20 cellular contexts compared by ENCODE assay signal in the genomic region with DNA sequence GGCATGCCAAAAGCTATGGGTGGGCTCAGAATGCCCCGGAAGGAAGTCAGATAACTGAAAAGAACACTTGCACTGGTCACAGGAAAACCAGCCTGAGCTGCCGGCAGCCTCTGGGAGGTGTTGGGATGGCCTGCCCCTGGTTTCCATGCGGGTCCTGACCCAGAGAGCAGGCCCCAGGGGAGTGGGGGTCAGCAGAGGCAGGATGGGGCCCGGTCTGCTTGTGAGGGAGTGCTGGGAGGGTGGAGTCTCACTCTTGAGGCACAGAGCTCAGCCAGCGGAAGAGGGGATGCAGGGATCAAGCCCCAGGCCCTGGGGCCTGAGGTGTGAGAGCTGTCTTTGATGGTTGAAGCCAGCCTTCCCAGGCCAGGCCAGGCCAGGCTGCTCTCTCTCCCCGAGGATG. TPM values are rescaled to one million over a fixed set of nuclear protein-coding genes. Genes with fewer than 3 reads are reported as not detected.
DNase-seq lines count a peak whose midpoint lies in the region; ATAC-seq, FAIRE-seq and TF ChIP-seq lines count a peak whose summit lies in the region.
"Had no signal": no experiment of that assay in that cellular context is flagged by ENCODE, and none has a peak within 500 bp of the region (broad histone marks: within the 10 kb centered on the region; RNA-seq: fewer than 3 reads in every experiment).

No MANE protein-coding gene starts in this region.

- H3K9ac ChIP-seq in IMR-90 (ENCODE audit: low read depth, low read length): no peak overlapping the region
- no peak overlapping the region for H3K9ac ChIP-seq in liver (ENCODE audit: low read depth in 1 of 2, low read length in 2 of 2)

- 0 out of 2 replicates have a peak, but pooled peaks cover 2% of the 10 kb centered on the region for H3K9me1 ChIP-seq in IMR-90 (ENCODE audit: insufficient read depth, low read length)

- no peak overlapping the region for H3K56ac ChIP-seq in IMR-90 (ENCODE audit: extremely low read depth, insufficient read depth, low read length)

- H2BK15ac ChIP-seq in IMR-90 (ENCODE audit: low read depth, low read length): no peak overlapping the region

- 68% methylated on average over 2 of the region's 6 CpGs; no CpG with 5 or more reads in 1 of the 2 experiments for WGBS in IMR-90 (ENCODE audit: extremely low coverage in 2 of 2, insufficient read length in 1 of 2), 2 experiments
- 81% methylated on average over 6 of the region's 6 CpGs for WGBS in liver
- 83 to 88% (median 83%) methylated on average over 6 of the region's 6 CpGs for WGBS in small intestine, 3 donors

- POLR2A ChIA-PET in IMR-90 (lab: Charles Lee; ENCODE audit: unreplicated experiment): no interaction called here

- no peak overlapping the region for H2BK20ac ChIP-seq in IMR-90 (ENCODE audit: low read depth, low read length)

- H3K79me1 ChIP-seq in IMR-90 (ENCODE audit: low read depth in 1 of 2, low read length in 2 of 2): peaks cover 9 to 24% of the 10 kb centered on the region in 2 experiments

- no peak overlapping the region for H3K14ac ChIP-seq in IMR-90 (replicated peaks; ENCODE audit: low read depth, low read length)

- in situ Hi-C loops in IMR-90 (cut with MboI; ENCODE audit: low sequenced_read_pairs): no loop called here

- FAIRE-seq in small intestine (lab: Jason Lieb, UNC): no peak
- FAIRE-seq: A549 had no signal

- H3K23ac ChIP-seq in IMR-90 (ENCODE audit: low read depth, low read length): no peak overlapping the region

- H3K9me3 ChIP-seq in IMR-90 (ENCODE audit: control insufficient read depth, insufficient read depth, low read length) (no peaks in the 10 kb centered on the region), liver (ENCODE audit: control insufficient read depth in 4 of 4, low read length in 3 of 4) (no peaks in the 10 kb centered on the region), small intestine (ENCODE audit: control insufficient read depth, low read depth) (no peaks in the 10 kb centered on the region)
- H3K9me3 ChIP-seq: A549, Caco-2 had no signal

- BruUV-seq in IMR-90 (replicated peaks; lab: Mats Ljungman, UMichigan): no TSS peak

- H2AFZ ChIP-seq in IMR-90 (replicated peaks; ENCODE audit: low read length, poor library complexity): peak overlapping the region; percentile 11
- H2AFZ ChIP-seq: GM23338 had no signal

- no peaks in the 10 kb centered on the region for H4K20me1 ChIP-seq in IMR-90 (ENCODE audit: insufficient read depth, low read length)

- CTCF ChIA-PET in IMR-90 (lab: Yijun Ruan, JAX): no interaction called here

- H3K4me3 ChIP-seq in IMR-90 (ENCODE audit: insufficient read depth, low read depth, low read length) (no peak overlapping the region), liver (ENCODE audit: low read depth in 1 of 3, low read length in 3 of 3) (no peak overlapping the region), small intestine (ENCODE audit: low read depth in 1 of 2, low read length in 2 of 2) (no peak overlapping the region)
- H3K4me3 ChIP-seq: A549, GM23338 had no signal

- H4K5ac ChIP-seq in IMR-90 (ENCODE audit: low read depth, low read length): no peak overlapping the region

- no peak for TF ChIP-seq POLR2A in IMR-90 (IDR thresholded peaks at IDR 0.05; ENCODE audit: low read depth, low read length)

- H4K91ac ChIP-seq in IMR-90 (ENCODE audit: insufficient read depth, low read depth, low read length): no peak overlapping the region

- no peaks in the 10 kb centered on the region for H3K27me3 ChIP-seq in IMR-90 (ENCODE audit: control insufficient read depth, insufficient read depth, low read length)
- H3K27me3 ChIP-seq in liver (ENCODE audit: control insufficient read depth in 4 of 4, insufficient read depth in 4 of 4, low read length in 3 of 4): no peaks in the 10 kb centered on the region
- H3K27me3 ChIP-seq in small intestine (ENCODE audit: control insufficient read depth in 2 of 2, insufficient read depth in 2 of 2, low read length in 2 of 2): no peaks in the 10 kb centered on the region

- H3K27ac ChIP-seq in IMR-90 (ENCODE audit: insufficient read depth, low read length) (no peak overlapping the region), liver (ENCODE audit: low read depth in 1 of 2, low read length in 2 of 2) (no peak overlapping the region), small intestine (ENCODE audit: low read depth in 1 of 2, low read length in 1 of 2) (no peak overlapping the region)
- H3K27ac ChIP-seq: A549 had no signal

- H3K4ac ChIP-seq in IMR-90 (ENCODE audit: low read depth, low read length): no peak overlapping the region

- no peak overlapping the region for H3K18ac ChIP-seq in IMR-90 (ENCODE audit: low read depth, low read length)

- no peak overlapping the region for H2AK5ac ChIP-seq in IMR-90 (ENCODE audit: low read depth, low read length)

- H2AK9ac ChIP-seq in IMR-90 (replicated peaks; ENCODE audit: low read depth, low read length, poor library complexity): peak overlapping the region; percentile 28

- TF ChIP-seq RAD21 in IMR-90 (IDR thresholded peaks at IDR 0.05; ENCODE audit: low read length) (no peak), liver (IDR thresholded peaks at IDR 0.05) (no peak)

- H3K36me3 Mint-ChIP-seq in activated naive CD4-positive, alpha-beta T cell treated with anti-CD3 and anti-CD28 coated beads, Interleukin-2, amount 50 U/mL, for 72 hours: peaks cover 19 to 20% of the 10 kb centered on the region in 2 donors

- H3K9me3 Mint-ChIP-seq in activated naive CD4-positive, alpha-beta T cell treated with anti-CD3 and anti-CD28 coated beads, Interleukin-2, amount 50 U/mL, for 72 hours: no peaks in the 10 kb centered on the region
- H3K9me3 Mint-ChIP-seq: CD4-positive, alpha-beta T cell; GM23338 had no signal

- TF ChIP-seq CTCF in IMR-90 (conservative IDR thresholded peaks at IDR 0.05; ENCODE audit: low read depth, low read length): no peak
- no peak for TF ChIP-seq CTCF in liver (IDR thresholded peaks at IDR 0.05; ENCODE audit: low read depth, low read length, missing input control)

- DNase-seq in activated naive CD4-positive, alpha-beta T cell treated with anti-CD3 and anti-CD28 coated beads, Interleukin-2, amount 50 U/mL, for 72 hours (ENCODE audit: low spot score in 2 of 2): no peak
- DNase-seq in activated naive CD4-positive, alpha-beta T cell (lab: John Stamatoyannopoulos, UW): no peak
- DNase-seq in IMR-90: no peak
- peak; percentile 74 for DNase-seq in posterior vena cava (ENCODE audit: low spot score)
- no peak for DNase-seq in NCI-H510A (lab: John Stamatoyannopoulos, UW)
- DNase-seq in small intestine: no peak
- DNase-seq: Caco-2; CD4-positive, alpha-beta T cell; GF-D8; KBM-7; NCI-H1694 treated with DMSO at 0.1 percent for 48 hours; NCI-H748 treated with DMSO at 0.1 percent for 48 hours; NK-92 treated with Interleukin-12 subunit alpha and Interleukin-12 subunit beta, amount 100 ng/mL, for 24 hours; OCI-M1; Right ventricle myocardium superior had no signal

- peaks cover 6% of the 10 kb centered on the region; the same call in 1 of the 2 replicates for H3K36me3 ChIP-seq in IMR-90 (ENCODE audit: control insufficient read depth, insufficient read depth, low read length)
- peaks cover under 1 to 6% (median 3%) of the 10 kb centered on the region in 4 donors for H3K36me3 ChIP-seq in liver (ENCODE audit: control insufficient read depth in 4 of 4, insufficient read depth in 3 of 4, low read depth in 1 of 4, low read length in 3 of 4)
- H3K36me3 ChIP-seq in small intestine (ENCODE audit: control insufficient read depth in 2 of 2, insufficient read depth in 2 of 2, low read length in 2 of 2): peaks cover 0 to 3% of the 10 kb centered on the region in 2 donors

- intact Hi-C loops in IMR-90 (cut with micrococcal nuclease) (loop anchor here (10.0 kb wide), 1 partner anchor 439 kb away; no protein-coding TSS in a partner anchor), posterior vena cava (cut with DNase I) (loop anchor here in 1 of 2 donors (5.0 kb wide), 1 partner anchor 66 kb away; no protein-coding TSS in a partner anchor)

- no peaks in the 10 kb centered on the region for H3K4me1 ChIP-seq in IMR-90 (ENCODE audit: control insufficient read depth, insufficient read depth, low read length)
- H3K4me1 ChIP-seq in liver (ENCODE audit: control insufficient read depth in 4 of 4, insufficient read depth in 4 of 4, low read length in 3 of 4): peaks cover 2 to 25% (median 18%) of the 10 kb centered on the region in 4 donors
- peaks cover 0 to 6% of the 10 kb centered on the region in 2 donors for H3K4me1 ChIP-seq in small intestine (ENCODE audit: control insufficient read depth in 2 of 2, insufficient read depth in 1 of 2, low read depth in 1 of 2, low read length in 1 of 2)

- H3K4me2 ChIP-seq in IMR-90 (ENCODE audit: low read depth, low read length): no peak overlapping the region
- H3K4me2 ChIP-seq: A549, GM23338 had no signal

- peak overlapping the region; percentile 56 to 85 for H3K27ac Mint-ChIP-seq in activated naive CD4-positive, alpha-beta T cell treated with anti-CD3 and anti-CD28 coated beads, Interleukin-2, amount 50 U/mL, for 72 hours
- H3K27ac Mint-ChIP-seq: CD4-positive, alpha-beta T cell; GM23338 had no signal

- H2BK5ac ChIP-seq in IMR-90 (ENCODE audit: low read depth, low read length, poor library complexity, severe bottlenecking): no peak overlapping the region

- H2BK120ac ChIP-seq in IMR-90 (ENCODE audit: low read depth, low read length): no peak overlapping the region

- ATAC-seq in activated naive CD4-positive, alpha-beta T cell treated with anti-CD3 and anti-CD28 coated beads, Interleukin-2, amount 50 U/mL, for 72 hours: no peak
- no peak for ATAC-seq in IMR-90 (ENCODE audit: low read depth)
- ATAC-seq: A549, GM23338 had no signal

- no peak overlapping the region for H4K8ac ChIP-seq in IMR-90 (ENCODE audit: low read depth in 2 of 2, low read length in 2 of 2)

- dilution Hi-C loops in IMR-90 (cut with HindIII; ENCODE audit: low sequenced_read_pairs, unreplicated experiment): no loop called here

RNA-seq across cellular contexts. Expression of a gene that starts 2.4 kb away (rescaled TPM):
- 10 to 100 TPM; 70.7 to 83.2 TPM for total RNA-seq in activated naive CD4-positive, alpha-beta T cell treated with anti-CD3 and anti-CD28 coated beads, Interleukin-2, amount 50 U/mL, for 72 hours
- total RNA-seq in IMR-90 (2012; rRNA removed) (30.3 and 30.8 TPM in 2 replicates), liver (10 to 100 TPM; 14.4 to 17.3 TPM), posterior vena cava (10 to 100 TPM; 18.2 to 20.0 TPM)
- polyA plus RNA-seq in IMR-90 (2012; rRNA removed) (49.4 and 53.0 TPM in 2 replicates), liver (10 to 100 TPM; 20.3 to 22.7 TPM), small intestine (10 to 100 TPM; 19.2 to 41.1 (median 23.5) TPM)
- 28.1 and 48.8 TPM in 2 replicates for polyA plus RNA-seq in IMR-90 (2012; cell fraction: cytosol; rRNA removed)
- 30.5 and 49.8 TPM in 2 replicates for polyA plus RNA-seq in IMR-90 (2012; cell fraction: nucleus; rRNA removed; ENCODE audit: low replicate concordance)

RNA-seq across cellular contexts. Expression of a gene that starts 33.8 kb away (rescaled TPM):
- total RNA-seq in activated naive CD4-positive, alpha-beta T cell treated with anti-CD3 and anti-CD28 coated beads, Interleukin-2, amount 50 U/mL, for 72 hours: not detected
- total RNA-seq in IMR-90 (2012; rRNA removed) (not detected in 2 replicates), liver (under 1 TPM in 1 of 2 donors, not detected in 1; 0.59 TPM), posterior vena cava (1 to 10 TPM; 1.2 to 2.9 TPM)
- polyA plus RNA-seq in IMR-90 (2012; rRNA removed) (0.09 TPM in 1 of 2 replicates, not detected in the other), liver (1 to 10 TPM in 1 of 2 donors, under 1 TPM in 1; 0.28 to 4.2 TPM), small intestine (100 to 1,000 TPM in 2 of 3 donors, 10 to 100 TPM in 1; 62.5 to 748 (median 557) TPM)
- polyA plus RNA-seq in IMR-90 (2012; cell fraction: cytosol; rRNA removed): 0.07 and 0.11 TPM in 2 replicates
- not detected in 2 replicates for polyA plus RNA-seq in IMR-90 (2012; cell fraction: nucleus; rRNA removed; ENCODE audit: low replicate concordance)
- total RNA-seq: CD4-positive, alpha-beta T cell; Daoy; GM23338; NCI-H460 had no signal
- polyA plus RNA-seq: GM23338 had no signal

RNA-seq across cellular contexts. Expression of a gene that starts 36.2 kb away (rescaled TPM):
- 100 to 1,000 TPM in 1 of 2 donors, 10 to 100 TPM in 1; 78.1 to 121 TPM for total RNA-seq in activated naive CD4-positive, alpha-beta T cell treated with anti-CD3 and anti-CD28 coated beads, Interleukin-2, amount 50 U/mL, for 72 hours
- 5.8 and 6.8 TPM in 2 replicates for total RNA-seq in IMR-90 (2012; rRNA removed)
- polyA plus RNA-seq in IMR-90 (2012; rRNA removed): 37.4 and 43.4 TPM in 2 replicates
- polyA plus RNA-seq in IMR-90 (2012; cell fraction: cytosol; rRNA removed): 11.2 TPM in 2 replicates
- 411 and 417 TPM in 2 replicates for polyA plus RNA-seq in IMR-90 (2012; cell fraction: nucleus; rRNA removed; ENCODE audit: low replicate concordance)
- total RNA-seq in liver: 10 to 100 TPM in 1 of 2 donors, 1 to 10 TPM in 1; 4.9 to 19.6 TPM
- 1 to 10 TPM; 2.8 to 8.0 TPM for polyA plus RNA-seq in liver
- 10 to 100 TPM; 24.9 to 44.4 TPM for total RNA-seq in posterior vena cava
- 10 to 100 TPM; 20.8 to 23.2 (median 21.9) TPM for polyA plus RNA-seq in small intestine

RNA-seq across cellular contexts. Expression of a gene that starts 44.2 kb away (rescaled TPM):
- 10 to 100 TPM in 1 of 2 donors, 1 to 10 TPM in 1; 7.5 to 34.4 TPM for total RNA-seq in activated naive CD4-positive, alpha-beta T cell treated with anti-CD3 and anti-CD28 coated beads, Interleukin-2, amount 50 U/mL, for 72 hours
- total RNA-seq in IMR-90 (2012; rRNA removed) (39.3 and 40.5 TPM in 2 replicates), liver (10 to 100 TPM; 18.0 to 29.3 TPM), posterior vena cava (10 to 100 TPM; 19.6 to 20.0 TPM)
- polyA plus RNA-seq in IMR-90 (2012; rRNA removed) (30.3 and 32.7 TPM in 2 replicates), liver (10 to 100 TPM; 32.0 to 46.8 TPM), small intestine (10 to 100 TPM; 49.0 to 56.8 (median 54.9) TPM)
- polyA plus RNA-seq in IMR-90 (2012; cell fraction: cytosol; rRNA removed): 17.6 and 44.6 TPM in 2 replicates
- polyA plus RNA-seq in IMR-90 (2012; cell fraction: nucleus; rRNA removed; ENCODE audit: low replicate concordance): 8.8 and 13.0 TPM in 2 replicates

RNA-seq across cellular contexts. Expression of a gene that starts 53.3 kb away (rescaled TPM):
- total RNA-seq in activated naive CD4-positive, alpha-beta T cell treated with anti-CD3 and anti-CD28 coated beads, Interleukin-2, amount 50 U/mL, for 72 hours: 100 to 1,000 TPM; 125 to 265 TPM
- total RNA-seq in IMR-90 (2012; rRNA removed): 383 and 405 TPM in 2 replicates
- 160 and 188 TPM in 2 replicates for polyA plus RNA-seq in IMR-90 (2012; rRNA removed)
- 123 and 177 TPM in 2 replicates for polyA plus RNA-seq in IMR-90 (2012; cell fraction: cytosol; rRNA removed)
- 64.3 and 102 TPM in 2 replicates for polyA plus RNA-seq in IMR-90 (2012; cell fraction: nucleus; rRNA removed; ENCODE audit: low replicate concordance)
- 10 to 100 TPM; 53.3 to 53.6 TPM for total RNA-seq in liver
- 10 to 100 TPM; 22.1 to 51.8 TPM for polyA plus RNA-seq in liver
- total RNA-seq in posterior vena cava: 100 to 1,000 TPM; 144 to 148 TPM
- polyA plus RNA-seq in small intestine: 100 to 1,000 TPM; 143 to 178 (median 151) TPM
